In genomic region chr10:70925377-70926214, GRCh38 we compare ENCODE assay signal across 8 cellular contexts. TPM values are rescaled to one million over a fixed set of nuclear protein-coding genes. Genes with fewer than 3 reads are reported as not detected.
DNase-seq lines count a peak whose midpoint lies in the region; ATAC-seq and TF ChIP-seq lines count a peak whose summit lies in the region.

No MANE protein-coding gene starts in this region.

- POLR2A ChIA-PET in SK-N-SH (lab: Yijun Ruan, JAX): interaction anchor here (1.0 to 2.4 kb wide), 3 partner anchors 37 to 351 kb away, joined by 3 to 7 read pairs (median 4); partner anchors contain the start of genes PCBD1 and UNC5B

- peak; percentile 89 for TF ChIP-seq CTCF in SK-N-SH (IDR thresholded peaks at IDR 0.05)
- TF ChIP-seq CTCF in hepatocyte (IDR thresholded peaks at IDR 0.05; ENCODE audit: poor library complexity): peak; percentile 86
- peak; percentile 60 to 97 (median 92) for TF ChIP-seq CTCF in spleen (IDR thresholded peaks at IDR 0.05 in 8 of 11, conservative IDR thresholded peaks at IDR 0.05 in 3 of 11)

- no peaks in the 10 kb centered on the region for H3K27me3 Mint-ChIP-seq in activated naive CD8-positive, alpha-beta T cell treated with anti-CD3 and anti-CD28 coated beads for 36 hours

- CTCF ChIA-PET in SK-N-SH (lab: Yijun Ruan, JAX): interaction anchor here (0.6 to 10.3 kb wide), 76 partner anchors 9 to 446 kb away, joined by 3 to 130 read pairs (median 4); partner anchors contain the start of gene UNC5B

- H3K4me2 ChIP-seq in SK-N-SH (no peak overlapping the region), hepatocyte (no peak overlapping the region)

- no peaks in the 10 kb centered on the region for H3F3A ChIP-seq in SK-N-SH (replicated peaks; ENCODE audit: insufficient read depth)

- WGBS in SK-N-SH (ENCODE audit: low lambda C conversion rate): 32% methylated on average over 18 of the region's 22 CpGs
- WGBS in hepatocyte (ENCODE audit: low lambda C conversion rate, missing lambda C conversion rate): 35% methylated on average over 22 of the region's 22 CpGs
- 29 to 31% (median 29%) methylated on average over 22 of the region's 22 CpGs for WGBS in spleen, 5 donors

- no peaks in the 10 kb centered on the region for H4K20me1 ChIP-seq in SK-N-SH (ENCODE audit: insufficient read depth)
- H4K20me1 ChIP-seq in hepatocyte (ENCODE audit: insufficient read depth, poor library complexity, severe bottlenecking): no peaks in the 10 kb centered on the region

- peaks cover 3% of the 10 kb centered on the region for H3K4me1 Mint-ChIP-seq in activated naive CD8-positive, alpha-beta T cell treated with anti-CD3 and anti-CD28 coated beads for 36 hours

- TF ChIP-seq RAD21 in SK-N-SH (IDR thresholded peaks at IDR 0.05; ENCODE audit: low read length): peak; percentile 89

- H3K9me2 ChIP-seq in SK-N-SH (no peaks in the 10 kb centered on the region), hepatocyte (replicated peaks; ENCODE audit: insufficient read depth) (no peaks in the 10 kb centered on the region)

- no peaks in the 10 kb centered on the region for H3K9me3 Mint-ChIP-seq in activated naive CD8-positive, alpha-beta T cell treated with anti-CD3 and anti-CD28 coated beads for 36 hours

- H3K9ac ChIP-seq in SK-N-SH: no peak overlapping the region

- no peaks in the 10 kb centered on the region for H3K79me2 ChIP-seq in SK-N-SH (ENCODE audit: insufficient read depth)
- no peaks in the 10 kb centered on the region for H3K79me2 ChIP-seq in hepatocyte

- no peak overlapping the region for H2AFZ ChIP-seq in SK-N-SH (ENCODE audit: low read depth)
- H2AFZ ChIP-seq in hepatocyte: no peak overlapping the region

- H3K27me3 ChIP-seq in SK-N-SH (ENCODE audit: insufficient read depth) (peaks cover 13% of the 10 kb centered on the region; the same call in 1 of the 2 replicates), hepatocyte (peaks cover 10% of the 10 kb centered on the region), spleen (replicated peaks in 1 of 7) (peaks cover 0 to 53% (median 0%) of the 10 kb centered on the region in 7 donors)

- no peak for TF ChIP-seq EP300 in SK-N-SH (IDR thresholded peaks at IDR 0.05; ENCODE audit: borderline replicate concordance in 1 of 2, low read depth in 1 of 2, low read length in 1 of 2)

- peak overlapping the region in 1 of 2 experiments; percentile 32; a peak in 1 of 4 replicates for H3K4me3 ChIP-seq in SK-N-SH (ENCODE audit: low read depth in 2 of 2, low read length in 1 of 2)
- no peak overlapping the region for H3K4me3 ChIP-seq in hepatocyte
- no peak overlapping the region for H3K4me3 ChIP-seq in spleen

- no peaks in the 10 kb centered on the region for H3K36me3 ChIP-seq in SK-N-SH (replicated peaks in 1 of 2; ENCODE audit: control insufficient read depth in 1 of 2, insufficient read depth in 2 of 2, low read length in 1 of 2)
- H3K36me3 ChIP-seq in hepatocyte (replicated peaks; ENCODE audit: insufficient read depth, low read depth): no peaks in the 10 kb centered on the region
- no peaks in the 10 kb centered on the region for H3K36me3 ChIP-seq in spleen

- TF ChIP-seq POLR2A in spleen (IDR thresholded peaks at IDR 0.05): no peak

- no peak for ATAC-seq in GM21367 (IDR thresholded peaks at IDR 0.05; ENCODE audit: unreplicated experiment)
- ATAC-seq in GM19328 (IDR thresholded peaks at IDR 0.05; ENCODE audit: unreplicated experiment): no peak

- H3K27ac ChIP-seq in SK-N-SH (ENCODE audit: low read depth in 2 of 2, low read length in 1 of 2) (no peak overlapping the region), hepatocyte (no peak overlapping the region), spleen (no peak overlapping the region)

- H3K9me3 ChIP-seq in SK-N-SH (no peaks in the 10 kb centered on the region), hepatocyte (ENCODE audit: low read depth) (no peaks in the 10 kb centered on the region), spleen (no peaks in the 10 kb centered on the region)

- H3K27ac Mint-ChIP-seq in activated naive CD8-positive, alpha-beta T cell treated with anti-CD3 and anti-CD28 coated beads for 36 hours: no peak overlapping the region

- H3K36me3 Mint-ChIP-seq in activated naive CD8-positive, alpha-beta T cell treated with anti-CD3 and anti-CD28 coated beads for 36 hours: no peaks in the 10 kb centered on the region

- DNase-seq in AG08395 (ENCODE audit: low spot score): peak; percentile 72
- DNase-seq in GM19240 (ENCODE audit: insufficient read length, low spot score): peak; percentile 70
- DNase-seq in SK-N-SH: peak; percentile 92
- DNase-seq in activated naive CD8-positive, alpha-beta T cell treated with anti-CD3 and anti-CD28 coated beads for 36 hours: peak; percentile 57
- peak; percentile 69 for DNase-seq in hepatocyte (ENCODE audit: low spot score)
- peak; percentile 87 for DNase-seq in spleen

- intact Hi-C loops in spleen (cut with DNase I; ENCODE audit: low total_unique reads): loop anchor here (5.0 to 10.0 kb wide), 2 partner anchors 287 to 359 kb away; partner anchors contain the start of gene UNC5B

- peaks cover 5 to 19% of the 10 kb centered on the region in 2 experiments; a peak in 2 of 4 replicates for H3K4me1 ChIP-seq in SK-N-SH (ENCODE audit: control insufficient read depth in 1 of 2, insufficient read depth in 2 of 2, low read depth in 1 of 2, low read length in 1 of 2)
- H3K4me1 ChIP-seq in hepatocyte (ENCODE audit: insufficient read depth): no peaks in the 10 kb centered on the region
- peaks cover 0 to 7% (median 5%) of the 10 kb centered on the region in 6 donors for H3K4me1 ChIP-seq in spleen

- H3K4me3 Mint-ChIP-seq in activated naive CD8-positive, alpha-beta T cell treated with anti-CD3 and anti-CD28 coated beads for 36 hours: no peak overlapping the region

TF ChIP-seq in SK-N-SH, 30 proteins besides CTCF, POLR2A, EP300 and RAD21:
- TF ChIP-seq SMC3 (IDR thresholded peaks at IDR 0.05; ENCODE audit: low read depth, low read length): peak; percentile 77
- no peak for TF ChIP-seq REST (IDR thresholded peaks at IDR 0.05; ENCODE audit: low read depth, low read length)
- no peak for TF ChIP-seq CHD2 (IDR thresholded peaks at IDR 0.05; ENCODE audit: low read length, partially characterized antibody)
- TF ChIP-seq RXRA (IDR thresholded peaks at IDR 0.05; ENCODE audit: borderline replicate concordance, low read depth): no peak

RNA-seq across cellular contexts. Expression of gene PCBD1, which starts 37.2 kb away (rescaled TPM):
- polyA plus RNA-seq in SK-N-SH (2012; rRNA removed) (95.9 and 112 TPM in 2 replicates), hepatocyte (107 and 122 TPM in 2 replicates), spleen (10 to 100 TPM; 25.0 to 45.6 (median 45.2) TPM)
- 90.1 and 107 TPM in 2 replicates for polyA plus RNA-seq in SK-N-SH (2012; cell fraction: cytosol; rRNA removed)
- polyA plus RNA-seq in SK-N-SH (2012; cell fraction: nucleus; rRNA removed): 30.8 and 34.7 TPM in 2 replicates
- total RNA-seq in activated naive CD8-positive, alpha-beta T cell treated with anti-CD3 and anti-CD28 coated beads for 36 hours: 10 to 100 TPM; 36.1 to 37.3 TPM
- total RNA-seq in hepatocyte (81.5 and 93.5 TPM in 2 replicates), spleen (10 to 100 TPM; 24.5 to 36.1 (median 29.8) TPM)
